18 cellular contexts compared by ENCODE assay signal in genomic region chr6:169939554-169940164, GRCh38.
"Had no signal": no experiment of that assay in that cellular context is flagged by ENCODE, and none has a peak within 500 bp of the region (broad histone marks: within the 10 kb centered on the region; RNA-seq: fewer than 3 reads in every experiment).

No MANE protein-coding gene starts in this region.

- H3K4me1 Mint-ChIP-seq: naive thymus-derived CD4-positive, alpha-beta T cell; stimulated activated naive B cell treated with anti-CD40 and anti-IgM and Interleukin-4, amounts not matched to agents 10 μg/mL and 1 μg/mL and 100 μg/mL, for 72 hours had no signal

- DNase-seq: effector memory CD4-positive, alpha-beta T cell; gastrocnemius medialis; mammary epithelial cell; naive thymus-derived CD4-positive, alpha-beta T cell; occipital lobe; right lobe of liver; stimulated activated CD4-positive, alpha-beta T cell treated with anti-CD3 and anti-CD28 coated beads, Interleukin-15, amount 100 ng/mL, for 24 hours; stimulated activated CD4-positive, alpha-beta T cell treated with anti-CD3 and anti-CD28 coated beads, Interleukin-1b, Interleukin-23, amount 100 ng/mL, for 48 hours; stimulated activated CD4-positive, alpha-beta T cell treated with anti-CD3 and anti-CD28 coated beads, Interleukin-4, amount 100 ng/mL, for 4 hours; stimulated activated naive B cell treated with anti-CD40 and anti-IgM and Interleukin-4, amounts not matched to agents 10 μg/mL and 1 μg/mL and 100 μg/mL, for 72 hours; stimulated activated naive CD8-positive, alpha-beta T cell treated with anti-CD3 and anti-CD28 coated beads, Interleukin-15, amount 100 ng/mL, for 72 hours; testis had no signal

- H3K27ac ChIP-seq: gastrocnemius medialis, hepatocyte, parathyroid adenoma, prostate gland, right lobe of liver, testis, tibial nerve had no signal

- H3K4me3 ChIP-seq: gastrocnemius medialis, hepatocyte, prostate gland, right lobe of liver, testis, tibial nerve had no signal

- H3K9me3 ChIP-seq: gastrocnemius medialis, prostate gland, right lobe of liver, testis had no signal

- H3K27me3 ChIP-seq: gastrocnemius medialis, hepatocyte, right lobe of liver, testis had no signal

- H3K4me3 Mint-ChIP-seq: naive thymus-derived CD4-positive, alpha-beta T cell; neural crest cell; stimulated activated naive B cell treated with anti-CD40 and anti-IgM and Interleukin-4, amounts not matched to agents 10 μg/mL and 1 μg/mL and 100 μg/mL, for 72 hours; stimulated activated naive CD8-positive, alpha-beta T cell treated with anti-CD3 and anti-CD28 coated beads, Interleukin-15, amount 100 ng/mL, for 72 hours had no signal

- ATAC-seq: esophagus mucosa; gastrocnemius medialis; naive thymus-derived CD4-positive, alpha-beta T cell; right lobe of liver; stimulated activated naive B cell treated with anti-CD40 and anti-IgM and Interleukin-4, amounts not matched to agents 10 μg/mL and 1 μg/mL and 100 μg/mL, for 72 hours; stimulated activated naive CD8-positive, alpha-beta T cell treated with anti-CD3 and anti-CD28 coated beads, Interleukin-15, amount 100 ng/mL, for 72 hours had no signal

- H3K36me3 ChIP-seq: gastrocnemius medialis, prostate gland, right lobe of liver, tibial nerve had no signal

- H2AFZ ChIP-seq: hepatocyte, parathyroid adenoma had no signal

- H3K79me2 ChIP-seq: hepatocyte, parathyroid adenoma had no signal

- H3K4me2 ChIP-seq: hepatocyte had no signal

- H3K4me1 ChIP-seq: parathyroid adenoma, prostate gland, testis had no signal

- H3K9ac ChIP-seq: parathyroid adenoma had no signal

- H3K27ac Mint-ChIP-seq: stimulated activated naive B cell treated with anti-CD40 and anti-IgM and Interleukin-4, amounts not matched to agents 10 μg/mL and 1 μg/mL and 100 μg/mL, for 72 hours had no signal
